1 cellular context compared by ENCODE assay signal in the genomic region with DNA sequence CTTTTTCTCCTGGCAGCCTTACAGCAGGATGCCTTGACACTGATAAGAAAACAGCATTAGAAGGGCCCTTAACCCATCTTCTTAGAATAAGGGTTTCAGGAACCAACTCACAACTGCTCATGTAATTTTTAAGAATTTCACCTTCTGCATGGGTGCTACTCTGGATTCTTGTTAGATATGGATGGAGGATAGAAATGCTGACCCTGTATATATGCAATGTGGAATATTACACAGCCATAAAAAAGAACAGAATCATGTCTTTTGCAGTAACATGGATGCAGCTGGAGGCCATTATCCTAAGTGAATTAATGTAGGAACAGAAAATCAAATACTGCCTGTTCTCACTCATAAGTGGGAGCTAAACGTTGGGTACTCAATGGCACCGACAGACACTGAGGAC.
TF ChIP-seq lines count a peak whose summit lies in the region.

No MANE protein-coding gene starts in this region.

TF ChIP-seq in GM23338, 12 proteins besides CTCF, POLR2A, EP300 and RAD21 (continued from another document):
- TF ChIP-seq POLR2AphosphoS5 (IDR thresholded peaks at IDR 0.05; ENCODE audit: low read depth) = no peak
- TF ChIP-seq CREB1 (CRISPR knock-in tag; IDR thresholded peaks at IDR 0.05; ENCODE audit: low read depth) = no peak
- TF ChIP-seq NANOG (IDR thresholded peaks at IDR 0.05; ENCODE audit: borderline replicate concordance) = no peak
- TF ChIP-seq STAT1 (IDR thresholded peaks at IDR 0.05; ENCODE audit: unreplicated experiment) = no peak
- TF ChIP-seq JUNB (IDR thresholded peaks at IDR 0.05; ENCODE audit: unreplicated experiment) = no peak
- TF ChIP-seq EZH2phosphoT487 (IDR thresholded peaks at IDR 0.05; ENCODE audit: unreplicated experiment) = no peak
- TF ChIP-seq, protein P1, sequence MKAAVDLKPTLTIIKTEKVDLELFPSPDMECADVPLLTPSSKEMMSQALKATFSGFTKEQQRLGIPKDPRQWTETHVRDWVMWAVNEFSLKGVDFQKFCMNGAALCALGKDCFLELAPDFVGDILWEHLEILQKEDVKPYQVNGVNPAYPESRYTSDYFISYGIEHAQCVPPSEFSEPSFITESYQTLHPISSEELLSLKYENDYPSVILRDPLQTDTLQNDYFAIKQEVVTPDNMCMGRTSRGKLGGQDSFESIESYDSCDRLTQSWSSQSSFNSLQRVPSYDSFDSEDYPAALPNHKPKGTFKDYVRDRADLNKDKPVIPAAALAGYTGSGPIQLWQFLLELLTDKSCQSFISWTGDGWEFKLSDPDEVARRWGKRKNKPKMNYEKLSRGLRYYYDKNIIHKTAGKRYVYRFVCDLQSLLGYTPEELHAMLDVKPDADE (IDR thresholded peaks at IDR 0.05) = no peak
- no peak for TF ChIP-seq EZH2 (IDR thresholded peaks at IDR 0.05; ENCODE audit: low read depth, unreplicated experiment)
- TF ChIP-seq, protein P2, sequence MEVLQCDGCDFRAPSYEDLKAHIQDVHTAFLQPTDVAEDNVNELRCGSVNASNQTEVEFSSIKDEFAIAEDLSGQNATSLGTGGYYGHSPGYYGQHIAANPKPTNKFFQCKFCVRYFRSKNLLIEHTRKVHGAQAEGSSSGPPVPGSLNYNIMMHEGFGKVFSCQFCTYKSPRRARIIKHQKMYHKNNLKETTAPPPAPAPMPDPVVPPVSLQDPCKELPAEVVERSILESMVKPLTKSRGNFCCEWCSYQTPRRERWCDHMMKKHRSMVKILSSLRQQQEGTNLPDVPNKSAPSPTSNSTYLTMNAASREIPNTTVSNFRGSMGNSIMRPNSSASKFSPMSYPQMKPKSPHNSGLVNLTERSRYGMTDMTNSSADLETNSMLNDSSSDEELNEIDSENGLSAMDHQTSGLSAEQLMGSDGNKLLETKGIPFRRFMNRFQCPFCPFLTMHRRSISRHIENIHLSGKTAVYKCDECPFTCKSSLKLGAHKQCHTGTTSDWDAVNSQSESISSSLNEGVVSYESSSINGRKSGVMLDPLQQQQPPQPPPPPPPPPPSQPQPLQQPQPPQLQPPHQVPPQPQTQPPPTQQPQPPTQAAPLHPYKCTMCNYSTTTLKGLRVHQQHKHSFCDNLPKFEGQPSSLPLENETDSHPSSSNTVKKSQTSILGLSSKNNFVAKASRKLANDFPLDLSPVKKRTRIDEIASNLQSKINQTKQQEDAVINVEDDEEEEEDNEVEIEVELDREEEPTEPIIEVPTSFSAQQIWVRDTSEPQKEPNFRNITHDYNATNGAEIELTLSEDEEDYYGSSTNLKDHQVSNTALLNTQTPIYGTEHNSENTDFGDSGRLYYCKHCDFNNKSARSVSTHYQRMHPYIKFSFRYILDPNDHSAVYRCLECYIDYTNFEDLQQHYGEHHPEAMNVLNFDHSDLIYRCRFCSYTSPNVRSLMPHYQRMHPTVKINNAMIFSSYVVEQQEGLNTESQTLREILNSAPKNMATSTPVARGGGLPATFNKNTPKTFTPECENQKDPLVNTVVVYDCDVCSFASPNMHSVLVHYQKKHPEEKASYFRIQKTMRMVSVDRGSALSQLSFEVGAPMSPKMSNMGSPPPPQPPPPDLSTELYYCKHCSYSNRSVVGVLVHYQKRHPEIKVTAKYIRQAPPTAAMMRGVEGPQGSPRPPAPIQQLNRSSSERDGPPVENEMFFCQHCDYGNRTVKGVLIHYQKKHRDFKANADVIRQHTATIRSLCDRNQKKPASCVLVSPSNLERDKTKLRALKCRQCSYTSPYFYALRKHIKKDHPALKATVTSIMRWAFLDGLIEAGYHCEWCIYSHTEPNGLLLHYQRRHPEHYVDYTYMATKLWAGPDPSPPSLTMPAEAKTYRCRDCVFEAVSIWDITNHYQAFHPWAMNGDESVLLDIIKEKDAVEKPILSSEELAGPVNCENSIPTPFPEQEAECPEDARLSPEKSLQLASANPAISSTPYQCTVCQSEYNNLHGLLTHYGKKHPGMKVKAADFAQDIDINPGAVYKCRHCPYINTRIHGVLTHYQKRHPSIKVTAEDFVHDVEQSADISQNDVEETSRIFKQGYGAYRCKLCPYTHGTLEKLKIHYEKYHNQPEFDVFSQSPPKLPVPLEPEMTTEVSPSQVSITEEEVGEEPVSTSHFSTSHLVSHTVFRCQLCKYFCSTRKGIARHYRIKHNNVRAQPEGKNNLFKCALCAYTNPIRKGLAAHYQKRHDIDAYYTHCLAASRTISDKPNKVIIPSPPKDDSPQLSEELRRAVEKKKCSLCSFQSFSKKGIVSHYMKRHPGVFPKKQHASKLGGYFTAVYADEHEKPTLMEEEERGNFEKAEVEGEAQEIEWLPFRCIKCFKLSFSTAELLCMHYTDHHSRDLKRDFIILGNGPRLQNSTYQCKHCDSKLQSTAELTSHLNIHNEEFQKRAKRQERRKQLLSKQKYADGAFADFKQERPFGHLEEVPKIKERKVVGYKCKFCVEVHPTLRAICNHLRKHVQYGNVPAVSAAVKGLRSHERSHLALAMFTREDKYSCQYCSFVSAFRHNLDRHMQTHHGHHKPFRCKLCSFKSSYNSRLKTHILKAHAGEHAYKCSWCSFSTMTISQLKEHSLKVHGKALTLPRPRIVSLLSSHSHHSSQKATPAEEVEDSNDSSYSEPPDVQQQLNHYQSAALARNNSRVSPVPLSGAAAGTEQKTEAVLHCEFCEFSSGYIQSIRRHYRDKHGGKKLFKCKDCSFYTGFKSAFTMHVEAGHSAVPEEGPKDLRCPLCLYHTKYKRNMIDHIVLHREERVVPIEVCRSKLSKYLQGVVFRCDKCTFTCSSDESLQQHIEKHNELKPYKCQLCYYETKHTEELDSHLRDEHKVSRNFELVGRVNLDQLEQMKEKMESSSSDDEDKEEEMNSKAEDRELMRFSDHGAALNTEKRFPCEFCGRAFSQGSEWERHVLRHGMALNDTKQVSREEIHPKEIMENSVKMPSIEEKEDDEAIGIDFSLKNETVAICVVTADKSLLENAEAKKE (CRISPR knock-in tag; IDR thresholded peaks at IDR 0.05) = no peak
